27 cellular contexts compared by ENCODE assay signal in the genomic region with DNA sequence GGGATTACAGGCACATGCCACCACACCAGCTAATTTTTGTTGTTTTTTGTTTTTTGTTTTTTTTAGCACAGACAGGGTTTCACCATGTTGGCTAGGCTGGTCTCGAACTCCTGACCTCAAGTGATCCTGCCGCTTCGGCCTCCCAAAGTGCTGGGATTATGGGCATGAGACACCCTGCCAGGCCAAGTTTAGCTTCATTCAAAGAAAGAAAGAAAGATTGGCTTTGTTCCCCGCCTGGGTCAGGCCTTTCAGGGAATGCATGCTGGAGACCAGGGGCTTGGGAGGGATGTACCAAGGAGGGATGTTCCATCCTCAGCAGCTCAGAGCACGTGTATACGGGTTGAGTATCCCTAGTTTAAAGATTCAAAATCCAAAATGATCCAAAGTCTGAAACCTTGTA.
"Had no signal": no experiment of that assay in that cellular context is flagged by ENCODE, and none has a peak within 500 bp of the region (broad histone marks: within the 10 kb centered on the region; RNA-seq: fewer than 3 reads in every experiment).

No MANE protein-coding gene starts in this region.

- DNase-seq: activated CD4-positive, alpha-beta T cell treated with anti-CD3 and anti-CD28 coated beads, Interleukin-2, amount 10 ng/mL, durations not matched to agents 24 days and 14 days; activated CD4-positive, CD25-positive, alpha-beta regulatory T cell; activated CD8-positive, alpha-beta memory T cell treated with anti-CD3 and anti-CD28 coated beads, Interleukin-2, amount 10 ng/mL, durations not matched to agents 7 days and 5 days; activated CD8-positive, alpha-beta T cell treated with anti-CD3 and anti-CD28 coated beads for 36 hours; activated gamma-delta T cell treated with Interleukin-2 at 50 U/mL for 16 hours; activated T-cell treated with anti-CD3 and anti-CD28 coated beads for 4 hours; anterior cingulate cortex; brain microvascular endothelial cell; dermis blood vessel endothelial cell; effector CD8-positive, alpha-beta T cell; gastrocnemius medialis; head of caudate nucleus; immature natural killer cell; lower lobe of right lung; naive thymus-derived CD8-positive, alpha-beta T cell; right cardiac atrium; stimulated activated CD4-positive, alpha-beta T cell treated with anti-CD3 and anti-CD28 coated beads, Interleukin-12 subunit alpha, Interleukin-12 subunit beta, amount 100 ng/mL, for 4 hours; stimulated activated CD4-positive, alpha-beta T cell treated with anti-CD3 and anti-CD28 coated beads, Interleukin-4, amount 100 ng/mL, for 4 hours; substantia nigra; thyroid gland; upper lobe of right lung had no signal

- H3K27me3 Mint-ChIP-seq: activated CD4-positive, alpha-beta T cell treated with anti-CD3 and anti-CD28 coated beads, Interleukin-2, amount 10 ng/mL, durations not matched to agents 24 days and 14 days; activated CD8-positive, alpha-beta memory T cell treated with anti-CD3 and anti-CD28 coated beads, Interleukin-2, amount 10 ng/mL, durations not matched to agents 7 days and 5 days; activated CD8-positive, alpha-beta T cell treated with anti-CD3 and anti-CD28 coated beads for 36 hours; activated naive CD4-positive, alpha-beta T cell treated with anti-CD3 and anti-CD28 coated beads, Interleukin-2, amount 50 U/mL, for 24 hours; naive thymus-derived CD8-positive, alpha-beta T cell; stimulated activated naive CD8-positive, alpha-beta T cell treated with anti-CD3 and anti-CD28 coated beads, Interleukin-15, Interleukin-2, amounts not matched to agents 100 ng/mL and 50 ng/mL, for 24 hours had no signal

- H3K4me3 ChIP-seq: gastrocnemius medialis, lower lobe of right lung, thyroid gland, upper lobe of right lung had no signal

- H3K27ac ChIP-seq: brain microvascular endothelial cell, lower lobe of right lung, parathyroid adenoma, thyroid gland, upper lobe of right lung had no signal

- H3K4me1 ChIP-seq: lower lobe of right lung had no signal

- ATAC-seq: activated CD8-positive, alpha-beta memory T cell treated with anti-CD3 and anti-CD28 coated beads, Interleukin-2, amount 10 ng/mL, durations not matched to agents 7 days and 5 days; activated CD8-positive, alpha-beta T cell treated with anti-CD3 and anti-CD28 coated beads for 36 hours; esophagus mucosa; gastrocnemius medialis; left lobe of liver; lower lobe of right lung; naive thymus-derived CD8-positive, alpha-beta T cell; right cardiac atrium; upper lobe of right lung had no signal

- H3K4me3 Mint-ChIP-seq: activated CD4-positive, alpha-beta T cell treated with anti-CD3 and anti-CD28 coated beads, Interleukin-2, amount 10 ng/mL, durations not matched to agents 24 days and 14 days; activated CD8-positive, alpha-beta memory T cell treated with anti-CD3 and anti-CD28 coated beads, Interleukin-2, amount 10 ng/mL, durations not matched to agents 7 days and 5 days; activated CD8-positive, alpha-beta T cell treated with anti-CD3 and anti-CD28 coated beads for 36 hours; activated naive CD4-positive, alpha-beta T cell treated with anti-CD3 and anti-CD28 coated beads, Interleukin-2, amount 50 U/mL, for 24 hours; immature natural killer cell; naive thymus-derived CD8-positive, alpha-beta T cell; stimulated activated naive CD8-positive, alpha-beta T cell treated with anti-CD3 and anti-CD28 coated beads, Interleukin-15, Interleukin-2, amounts not matched to agents 100 ng/mL and 50 ng/mL, for 24 hours; T-helper 1 cell treated with Interleukin-12 subunit alpha and Interleukin-12 subunit beta and Interleukin-4 antibody, amounts not matched to agents 30 μg/mL and 1 μg/mL, for 36 hours had no signal

- H3K9me3 Mint-ChIP-seq: activated CD4-positive, alpha-beta T cell treated with anti-CD3 and anti-CD28 coated beads, Interleukin-2, amount 10 ng/mL, durations not matched to agents 24 days and 14 days; activated CD8-positive, alpha-beta T cell treated with anti-CD3 and anti-CD28 coated beads for 36 hours; activated naive CD4-positive, alpha-beta T cell treated with anti-CD3 and anti-CD28 coated beads, Interleukin-2, amount 50 U/mL, for 24 hours; immature natural killer cell; naive thymus-derived CD8-positive, alpha-beta T cell; stimulated activated naive CD8-positive, alpha-beta T cell treated with anti-CD3 and anti-CD28 coated beads, Interleukin-15, Interleukin-2, amounts not matched to agents 100 ng/mL and 50 ng/mL, for 24 hours; T-helper 1 cell treated with Interleukin-12 subunit alpha and Interleukin-12 subunit beta and Interleukin-4 antibody, amounts not matched to agents 30 μg/mL and 1 μg/mL, for 36 hours had no signal

- H3K9me3 ChIP-seq: gastrocnemius medialis, lower lobe of right lung, thyroid gland, upper lobe of right lung had no signal

- H3K27me3 ChIP-seq: brain microvascular endothelial cell, gastrocnemius medialis, thyroid gland, upper lobe of right lung had no signal

- H3K27ac Mint-ChIP-seq: activated CD4-positive, alpha-beta T cell treated with anti-CD3 and anti-CD28 coated beads, Interleukin-2, amount 10 ng/mL, durations not matched to agents 24 days and 14 days; activated CD8-positive, alpha-beta memory T cell treated with anti-CD3 and anti-CD28 coated beads, Interleukin-2, amount 10 ng/mL, durations not matched to agents 7 days and 5 days; activated CD8-positive, alpha-beta T cell treated with anti-CD3 and anti-CD28 coated beads for 36 hours; activated naive CD4-positive, alpha-beta T cell treated with anti-CD3 and anti-CD28 coated beads, Interleukin-2, amount 50 U/mL, for 24 hours; immature natural killer cell; naive thymus-derived CD8-positive, alpha-beta T cell; stimulated activated naive CD8-positive, alpha-beta T cell treated with anti-CD3 and anti-CD28 coated beads, Interleukin-15, Interleukin-2, amounts not matched to agents 100 ng/mL and 50 ng/mL, for 24 hours; T-helper 1 cell treated with Interleukin-12 subunit alpha and Interleukin-12 subunit beta and Interleukin-4 antibody, amounts not matched to agents 30 μg/mL and 1 μg/mL, for 36 hours had no signal

- H3K4me1 Mint-ChIP-seq: activated CD4-positive, alpha-beta T cell treated with anti-CD3 and anti-CD28 coated beads, Interleukin-2, amount 10 ng/mL, durations not matched to agents 24 days and 14 days; activated CD8-positive, alpha-beta memory T cell treated with anti-CD3 and anti-CD28 coated beads, Interleukin-2, amount 10 ng/mL, durations not matched to agents 7 days and 5 days; activated naive CD4-positive, alpha-beta T cell treated with anti-CD3 and anti-CD28 coated beads, Interleukin-2, amount 50 U/mL, for 24 hours; immature natural killer cell had no signal

- H3K36me3 Mint-ChIP-seq: activated CD8-positive, alpha-beta memory T cell treated with anti-CD3 and anti-CD28 coated beads, Interleukin-2, amount 10 ng/mL, durations not matched to agents 7 days and 5 days; activated naive CD4-positive, alpha-beta T cell treated with anti-CD3 and anti-CD28 coated beads, Interleukin-2, amount 50 U/mL, for 24 hours had no signal

- H3K9ac ChIP-seq: parathyroid adenoma had no signal
